ENCODE assay signal across 8 cellular contexts in the genomic region with DNA sequence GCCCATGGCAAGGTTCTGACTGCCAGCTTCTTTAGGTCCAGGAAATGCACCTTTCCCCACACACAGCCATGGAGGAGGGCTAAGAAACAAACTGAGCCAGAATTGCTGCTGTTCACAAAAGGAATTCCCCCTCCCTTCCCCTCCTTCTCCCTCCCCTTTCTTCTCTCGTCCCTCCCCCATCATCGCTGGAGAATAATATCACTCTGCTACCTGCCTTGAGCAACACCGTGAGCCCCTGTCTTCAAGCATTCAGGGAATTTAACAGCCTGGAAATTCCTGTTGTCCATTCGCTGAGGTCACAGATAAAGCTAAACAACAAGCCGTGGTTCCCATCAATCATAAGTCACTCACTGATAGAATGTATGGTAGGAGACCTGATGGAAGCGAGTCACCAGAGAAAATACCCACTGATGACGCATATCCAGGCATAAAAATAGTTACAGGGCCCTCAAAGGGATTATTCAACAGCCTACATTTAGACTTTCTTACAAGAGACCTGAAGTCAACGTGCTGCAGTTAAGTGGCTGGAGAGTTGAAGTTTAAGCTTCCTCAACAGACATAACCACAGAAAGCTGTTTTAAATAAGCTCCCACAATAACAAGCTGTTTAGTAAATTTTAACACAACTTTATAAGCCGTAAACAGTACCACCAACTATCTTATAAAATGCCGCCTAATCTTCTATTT. TPM values are rescaled to one million over a fixed set of nuclear protein-coding genes. Genes with fewer than 3 reads are reported as not detected.
DNase-seq lines count a peak whose midpoint lies in the region; ATAC-seq and TF ChIP-seq lines count a peak whose summit lies in the region.

No MANE protein-coding gene starts in this region.

- H3K27ac ChIP-seq in ovary: peak overlapping the region in 1 of 2 donors; percentile 58

- ATAC-seq in GM18517 (IDR thresholded peaks at IDR 0.05; ENCODE audit: unreplicated experiment): peak; percentile 65
- peak; percentile 67 for ATAC-seq in HG02973 (IDR thresholded peaks at IDR 0.05; ENCODE audit: unreplicated experiment)

- no peak for TF ChIP-seq CTCF in ovary (IDR thresholded peaks at IDR 0.05)

- peak; percentile 97 for DNase-seq in ACHN
- DNase-seq in NT2/D1 (ENCODE audit: low read depth, low spot score): peak; percentile 50
- DNase-seq in activated effector memory CD4-positive, alpha-beta T cell treated with anti-CD3 and anti-CD28 coated beads, Interleukin-2, amount 50 U/mL, for 16 hours: peak; percentile 77
- peak; percentile 15 for DNase-seq in germinal center (ENCODE audit: low spot score)
- DNase-seq in ovary: peak; percentile 36 to 67 (median 48)
- no peak for DNase-seq in NCI-H82 treated with DMSO at 0.1 percent for 48 hours (lab: John Stamatoyannopoulos, UW; ENCODE audit: unreplicated experiment)

- peak; percentile 28 for TF ChIP-seq POLR2A in ovary (IDR thresholded peaks at IDR 0.05)

- H3K27me3 ChIP-seq in NT2/D1 (ENCODE audit: insufficient read depth, insufficient read length) (no peaks in the 10 kb centered on the region), ovary (no peaks in the 10 kb centered on the region)

- intact Hi-C loops in ovary (cut with DNase I): loop anchor here (5.0 to 10.0 kb wide), 3 partner anchors 57 to 62 kb away; a partner anchor contains a TSS

- in situ Hi-C loops in ACHN (cut with HindIII; ENCODE audit: low pct_ligation_motif_present, low pct_unique_long_range_greater_than_20kb, low sequenced_read_pairs): no loop called here

- no peak overlapping the region for H3K4me3 ChIP-seq in NT2/D1 (ENCODE audit: insufficient read length, low read depth)
- peak overlapping the region; percentile 29 for H3K4me3 ChIP-seq in ovary

- no peaks in the 10 kb centered on the region for H3K36me3 ChIP-seq in NT2/D1 (ENCODE audit: insufficient read depth, insufficient read length, low read length)
- H3K36me3 ChIP-seq in ovary: no peaks in the 10 kb centered on the region

- H3K9me3 ChIP-seq in NT2/D1 (ENCODE audit: insufficient read depth, low read length) (no peaks in the 10 kb centered on the region), ovary (no peaks in the 10 kb centered on the region)

- WGBS in ovary, 3 donors: 6 to 8% (median 7%) methylated on average over 10 of the region's 10 CpGs

- H3K9ac ChIP-seq in NT2/D1 (ENCODE audit: insufficient read length, low read depth): no peak overlapping the region

- H3K4me1 ChIP-seq in NT2/D1 (ENCODE audit: insufficient read depth, insufficient read length): peaks cover 2% of the 10 kb centered on the region
- peaks cover 2% of the 10 kb centered on the region for H3K4me1 ChIP-seq in ovary (ENCODE audit: insufficient read depth)

- TF ChIP-seq EP300 in ovary (IDR thresholded peaks at IDR 0.05): no peak

RNA-seq across cellular contexts. Expression of a gene that starts 59.7 kb away (rescaled TPM):
- total RNA-seq in ovary: 10 to 100 TPM; 21.1 to 58.9 (median 32.9) TPM
- 10 to 100 TPM in 1 of 2 donors, 1 to 10 TPM in 1; 8.4 to 16.9 TPM for polyA plus RNA-seq in ovary
